Comparison of ENCODE assay signal across 8 cellular contexts in genomic region chr17:18857864-18858566, GRCh38.
DNase-seq lines count a peak whose midpoint lies in the region; ATAC-seq and TF ChIP-seq lines count a peak whose summit lies in the region.

A gene with protein sequence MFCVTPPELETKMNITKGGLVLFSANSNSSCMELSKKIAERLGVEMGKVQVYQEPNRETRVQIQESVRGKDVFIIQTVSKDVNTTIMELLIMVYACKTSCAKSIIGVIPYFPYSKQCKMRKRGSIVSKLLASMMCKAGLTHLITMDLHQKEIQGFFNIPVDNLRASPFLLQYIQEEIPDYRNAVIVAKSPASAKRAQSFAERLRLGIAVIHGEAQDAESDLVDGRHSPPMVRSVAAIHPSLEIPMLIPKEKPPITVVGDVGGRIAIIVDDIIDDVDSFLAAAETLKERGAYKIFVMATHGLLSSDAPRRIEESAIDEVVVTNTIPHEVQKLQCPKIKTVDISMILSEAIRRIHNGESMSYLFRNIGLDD (plus strand): TSS chr17:18858131. CDS start chr17:18865834, 7,703 bp downstream.

- DNase-seq in AML-193 (lab: John Stamatoyannopoulos, UW) = peak; percentile 66 to 67
- peak; percentile 94 for DNase-seq in NCI-H748 treated with DMSO at 0.1 percent for 48 hours (lab: John Stamatoyannopoulos, UW)
- peak; percentile 93 for DNase-seq in activated CD4-positive, alpha-beta T cell treated with anti-CD3 and anti-CD28 coated beads, Interleukin-2, amount 50 U/mL, for 1 hour
- DNase-seq in coronary artery (ENCODE audit: low spot score) = peak; percentile 95
- peak; percentile 98 for DNase-seq in left kidney (ENCODE audit: low read depth, low spot score)
- peak; percentile 93 to 95 for DNase-seq in stimulated activated CD4-positive, alpha-beta T cell treated with anti-CD3 and anti-CD28 coated beads, Interleukin-1b, Interleukin-23, amount 100 ng/mL, for 4 hours (ENCODE audit: low read depth in 2 of 2)

- peak within 1 kb of the TSS; percentile 97 to 98 for H3K27ac ChIP-seq in coronary artery

- TF ChIP-seq CTCF in coronary artery (IDR thresholded peaks at IDR 0.05) = no peak

- ATAC-seq in GM19328 (IDR thresholded peaks at IDR 0.05; ENCODE audit: unreplicated experiment) = peak; percentile 56
- ATAC-seq in HG03565 (IDR thresholded peaks at IDR 0.05; ENCODE audit: unreplicated experiment) = peak; percentile 34

- peak within 1 kb of the TSS; percentile 88 for H3K4me3 ChIP-seq in coronary artery

Comparison
In these comparisons a context has a peak if more than half of its experiments do, and no peak if none do; other contexts are left out.
1. Peak in every context shown above with its lines: DNase-seq, ATAC-seq, H3K4me3 ChIP-seq and H3K27ac ChIP-seq.